Comparison of ENCODE assay signal across 13 cellular contexts in the genomic region with DNA sequence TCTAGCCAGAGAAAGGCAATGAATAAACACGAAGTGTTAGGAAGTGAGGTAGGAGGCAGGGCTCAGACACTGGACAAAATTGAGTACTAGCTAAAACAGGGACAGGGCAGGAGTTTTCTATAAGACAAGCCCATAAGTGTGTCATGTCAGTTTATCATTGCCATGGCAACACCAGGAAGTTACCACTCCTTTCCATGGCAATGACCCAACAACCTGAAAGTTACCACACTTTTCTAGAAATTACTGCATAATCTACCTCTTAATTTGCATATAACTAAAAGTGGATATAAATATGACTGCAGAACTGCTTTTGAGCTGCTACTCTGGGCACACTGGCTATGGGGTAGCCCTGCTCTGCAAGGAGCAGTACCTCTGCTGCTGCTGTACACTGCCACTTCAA.
DNase-seq lines count a peak whose midpoint lies in the region; ATAC-seq and TF ChIP-seq lines count a peak whose summit lies in the region.
"Had no signal": no experiment of that assay in that cellular context is flagged by ENCODE, and none has a peak within 500 bp of the region (broad histone marks: within the 10 kb centered on the region; RNA-seq: fewer than 3 reads in every experiment).

No MANE protein-coding gene starts in this region.

- WGBS in mesenchymal stem cell, result 74% methylated on average over 1 of the region's 1 CpG
- 28% methylated on average over 1 of the region's 1 CpG for WGBS in right cardiac atrium
- 47% methylated on average over 1 of the region's 1 CpG for WGBS in hepatocyte (ENCODE audit: low lambda C conversion rate, missing lambda C conversion rate)
- 45 to 50% methylated on average over 1 of the region's 1 CpG for WGBS in aorta, 2 donors

- H3K27me3 ChIP-seq in mesenchymal stem cell (ENCODE audit: control insufficient read depth in 1 of 2, insufficient read depth in 1 of 2, low read length in 2 of 2) (no peaks in the 10 kb centered on the region), right cardiac atrium (ENCODE audit: control insufficient read depth, insufficient read depth) (no peaks in the 10 kb centered on the region), hepatocyte (no peaks in the 10 kb centered on the region), aorta (ENCODE audit: control insufficient read depth in 1 of 2, insufficient read depth in 2 of 2, low read length in 1 of 2) (no peaks in the 10 kb centered on the region)
- H3K27me3 ChIP-seq: SJCRH30 had no signal

- no peaks in the 10 kb centered on the region for H4K20me1 ChIP-seq in hepatocyte (ENCODE audit: insufficient read depth, poor library complexity, severe bottlenecking)

- H2BK120ac ChIP-seq in mesenchymal stem cell (ENCODE audit: low read depth, low read length), result no peak overlapping the region

- H3K4me3 ChIP-seq in mesenchymal stem cell (ENCODE audit: insufficient read depth in 1 of 2, low read depth in 1 of 2, low read length in 2 of 2), result no peak overlapping the region
- H3K4me3 ChIP-seq in right cardiac atrium (ENCODE audit: low read length), result no peak overlapping the region
- no peak overlapping the region for H3K4me3 ChIP-seq in hepatocyte
- H3K4me3 ChIP-seq in aorta (ENCODE audit: low read length in 2 of 2), result no peak overlapping the region
- H3K4me3 ChIP-seq: lung, SJCRH30 had no signal

- H2AFZ ChIP-seq in mesenchymal stem cell (ENCODE audit: low read depth, low read length), result no peak overlapping the region
- H2AFZ ChIP-seq in hepatocyte, result no peak overlapping the region

- H3K9me2 ChIP-seq in hepatocyte (replicated peaks; ENCODE audit: insufficient read depth), result no peaks in the 10 kb centered on the region

- H3K18ac ChIP-seq in mesenchymal stem cell (ENCODE audit: low read depth in 1 of 2, low read length in 2 of 2), result no peak overlapping the region

- H3K79me2 ChIP-seq in hepatocyte, result no peaks in the 10 kb centered on the region

- H3K23ac ChIP-seq in mesenchymal stem cell (ENCODE audit: low read length in 2 of 2), result no peak overlapping the region

- no peaks in the 10 kb centered on the region for H3K36me3 ChIP-seq in mesenchymal stem cell (ENCODE audit: control insufficient read depth in 1 of 2, insufficient read depth in 2 of 2, low read depth in 1 of 2, low read length in 2 of 2)
- H3K36me3 ChIP-seq in hepatocyte (replicated peaks; ENCODE audit: insufficient read depth, low read depth), result no peaks in the 10 kb centered on the region
- H3K36me3 ChIP-seq in aorta (ENCODE audit: control insufficient read depth in 1 of 2, insufficient read depth in 2 of 2, low read length in 1 of 2), result no peaks in the 10 kb centered on the region
- H3K36me3 ChIP-seq: SJCRH30 had no signal

- H3K4ac ChIP-seq in mesenchymal stem cell (ENCODE audit: low read depth in 1 of 2, low read length in 2 of 2), result no peak overlapping the region

- no peaks in the 10 kb centered on the region for H3K79me1 ChIP-seq in mesenchymal stem cell (replicated peaks; ENCODE audit: low read length, poor library complexity, severe bottlenecking)

- H4K91ac ChIP-seq in mesenchymal stem cell (ENCODE audit: low read length), result no peak overlapping the region

- H3K27ac ChIP-seq in mesenchymal stem cell (ENCODE audit: low read length, poor library complexity, severe bottlenecking), result no peak overlapping the region
- no peak overlapping the region for H3K27ac ChIP-seq in right cardiac atrium (ENCODE audit: low read length)
- no peak overlapping the region for H3K27ac ChIP-seq in hepatocyte
- H3K27ac ChIP-seq in aorta (ENCODE audit: low read depth in 1 of 2, low read length in 2 of 2), result no peak overlapping the region
- H3K27ac ChIP-seq: SJCRH30 had no signal

- TF ChIP-seq CTCF in hepatocyte (IDR thresholded peaks at IDR 0.05; ENCODE audit: poor library complexity), result no peak

- H3K14ac ChIP-seq in mesenchymal stem cell (ENCODE audit: low read length in 2 of 2), result no peak overlapping the region

- H3K4me2 ChIP-seq in mesenchymal stem cell (ENCODE audit: low read length, poor library complexity, severe bottlenecking) (no peak overlapping the region), hepatocyte (no peak overlapping the region)

- H2AK5ac ChIP-seq in mesenchymal stem cell (ENCODE audit: low read length, severe bottlenecking), result no peak overlapping the region

- H3K9me3 ChIP-seq in mesenchymal stem cell (ENCODE audit: control insufficient read depth, low read length) (no peaks in the 10 kb centered on the region), right cardiac atrium (ENCODE audit: control insufficient read depth, low read length) (no peaks in the 10 kb centered on the region), hepatocyte (ENCODE audit: low read depth) (no peaks in the 10 kb centered on the region), aorta (ENCODE audit: control insufficient read depth, low read length) (no peaks in the 10 kb centered on the region)
- H3K9me3 ChIP-seq: SJCRH30 had no signal

- H3K4me1 ChIP-seq in mesenchymal stem cell (ENCODE audit: control insufficient read depth, insufficient read depth, low read depth, low read length) (no peaks in the 10 kb centered on the region), right cardiac atrium (ENCODE audit: control insufficient read depth, insufficient read depth, low read length) (no peaks in the 10 kb centered on the region), hepatocyte (ENCODE audit: insufficient read depth) (no peaks in the 10 kb centered on the region), aorta (ENCODE audit: control insufficient read depth in 1 of 2, insufficient read depth in 2 of 2, low read length in 2 of 2) (peaks cover 0 to 1% of the 10 kb centered on the region in 2 donors)
- H3K4me1 ChIP-seq: SJCRH30 had no signal

- no peak overlapping the region for H3K9ac ChIP-seq in mesenchymal stem cell (ENCODE audit: low read length)

- peak; percentile 74 for DNase-seq in DMS53 (lab: John Stamatoyannopoulos, UW)
- DNase-seq in DMS53 treated with DMSO at 0.1 percent for 48 hours (lab: John Stamatoyannopoulos, UW; ENCODE audit: unreplicated experiment), result no peak
- DNase-seq in mesenchymal stem cell, result peak; percentile 38
- no peak for DNase-seq in right cardiac atrium
- no peak for DNase-seq in hepatocyte (ENCODE audit: low spot score)
- no peak for DNase-seq in aorta
- DNase-seq: 8988T; activated CD4-positive, alpha-beta memory T cell treated with anti-CD3 and anti-CD28 coated beads, Interleukin-2, amount 10 ng/mL, durations not matched to agents 7 days and 5 days; NCI-H1930 had no signal

- H2BK12ac ChIP-seq in mesenchymal stem cell (ENCODE audit: low read length in 2 of 2), result no peak overlapping the region

- intact Hi-C loops in right cardiac atrium (cut with DNase I) (no loop called here), aorta (cut with DNase I) (no loop called here)

- ATAC-seq in HG02588 (IDR thresholded peaks at IDR 0.05; ENCODE audit: unreplicated experiment) (peak; percentile 92), HG03439 (IDR thresholded peaks at IDR 0.05; ENCODE audit: unreplicated experiment) (peak; percentile 90), right cardiac atrium (no peak), aorta (ENCODE audit: low FRiP score) (no peak)

- no peak overlapping the region for H4K8ac ChIP-seq in mesenchymal stem cell (ENCODE audit: low read length)

- no peak overlapping the region for H2BK15ac ChIP-seq in mesenchymal stem cell (ENCODE audit: low read depth, poor library complexity, severe bottlenecking)

- H2BK5ac ChIP-seq in mesenchymal stem cell (ENCODE audit: low read depth, low read length, poor library complexity, severe bottlenecking), result no peak overlapping the region

Comparison
In these comparisons a context has a peak if more than half of its experiments do, and no peak if none do; other contexts are left out.
1. DNase-seq: peak in DMS53 (single experiment) and mesenchymal stem cell (single experiment); none in DMS53 treated with DMSO at 0.1 percent for 48 hours (single experiment), right cardiac atrium (0 of 3), hepatocyte (single experiment) and aorta (0 of 2).
2. ATAC-seq: peak in HG02588 (single experiment) and HG03439 (single experiment); none in right cardiac atrium (0 of 2) and aorta (single experiment).